1 cellular context compared by ENCODE assay signal in the genomic region with DNA sequence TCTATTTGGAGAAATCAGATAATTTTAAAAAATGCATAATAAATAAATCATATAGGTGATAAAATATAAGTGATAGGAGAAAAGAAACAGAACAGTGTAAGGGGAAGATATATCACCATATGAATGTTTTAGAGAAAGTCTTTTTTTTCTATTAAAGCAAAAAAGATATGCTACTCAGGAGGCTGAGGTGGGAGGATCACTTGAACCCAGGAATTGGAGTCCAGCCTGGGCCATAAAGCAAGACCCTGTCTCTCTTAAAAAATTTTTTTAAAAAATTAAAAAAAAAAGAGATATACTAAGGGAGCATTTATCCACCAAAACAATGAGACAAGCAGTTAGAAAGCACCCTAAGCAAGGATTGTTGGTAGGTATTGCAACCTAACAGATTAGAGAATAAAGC.
TF ChIP-seq lines count a peak whose summit lies in the region.

No MANE protein-coding gene starts in this region.

TF ChIP-seq in GM23338, 12 proteins besides CTCF, POLR2A, EP300 and RAD21 (continued from another document):
- TF ChIP-seq, protein P1, sequence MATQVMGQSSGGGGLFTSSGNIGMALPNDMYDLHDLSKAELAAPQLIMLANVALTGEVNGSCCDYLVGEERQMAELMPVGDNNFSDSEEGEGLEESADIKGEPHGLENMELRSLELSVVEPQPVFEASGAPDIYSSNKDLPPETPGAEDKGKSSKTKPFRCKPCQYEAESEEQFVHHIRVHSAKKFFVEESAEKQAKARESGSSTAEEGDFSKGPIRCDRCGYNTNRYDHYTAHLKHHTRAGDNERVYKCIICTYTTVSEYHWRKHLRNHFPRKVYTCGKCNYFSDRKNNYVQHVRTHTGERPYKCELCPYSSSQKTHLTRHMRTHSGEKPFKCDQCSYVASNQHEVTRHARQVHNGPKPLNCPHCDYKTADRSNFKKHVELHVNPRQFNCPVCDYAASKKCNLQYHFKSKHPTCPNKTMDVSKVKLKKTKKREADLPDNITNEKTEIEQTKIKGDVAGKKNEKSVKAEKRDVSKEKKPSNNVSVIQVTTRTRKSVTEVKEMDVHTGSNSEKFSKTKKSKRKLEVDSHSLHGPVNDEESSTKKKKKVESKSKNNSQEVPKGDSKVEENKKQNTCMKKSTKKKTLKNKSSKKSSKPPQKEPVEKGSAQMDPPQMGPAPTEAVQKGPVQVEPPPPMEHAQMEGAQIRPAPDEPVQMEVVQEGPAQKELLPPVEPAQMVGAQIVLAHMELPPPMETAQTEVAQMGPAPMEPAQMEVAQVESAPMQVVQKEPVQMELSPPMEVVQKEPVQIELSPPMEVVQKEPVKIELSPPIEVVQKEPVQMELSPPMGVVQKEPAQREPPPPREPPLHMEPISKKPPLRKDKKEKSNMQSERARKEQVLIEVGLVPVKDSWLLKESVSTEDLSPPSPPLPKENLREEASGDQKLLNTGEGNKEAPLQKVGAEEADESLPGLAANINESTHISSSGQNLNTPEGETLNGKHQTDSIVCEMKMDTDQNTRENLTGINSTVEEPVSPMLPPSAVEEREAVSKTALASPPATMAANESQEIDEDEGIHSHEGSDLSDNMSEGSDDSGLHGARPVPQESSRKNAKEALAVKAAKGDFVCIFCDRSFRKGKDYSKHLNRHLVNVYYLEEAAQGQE (IDR thresholded peaks at IDR 0.05; ENCODE audit: unreplicated experiment), result no peak
- no peak for TF ChIP-seq ZNF114 (CRISPR knock-in tag; IDR thresholded peaks at IDR 0.05)
- no peak for TF ChIP-seq CREB1 (CRISPR knock-in tag; IDR thresholded peaks at IDR 0.05; ENCODE audit: low read depth)
- TF ChIP-seq, protein P2, sequence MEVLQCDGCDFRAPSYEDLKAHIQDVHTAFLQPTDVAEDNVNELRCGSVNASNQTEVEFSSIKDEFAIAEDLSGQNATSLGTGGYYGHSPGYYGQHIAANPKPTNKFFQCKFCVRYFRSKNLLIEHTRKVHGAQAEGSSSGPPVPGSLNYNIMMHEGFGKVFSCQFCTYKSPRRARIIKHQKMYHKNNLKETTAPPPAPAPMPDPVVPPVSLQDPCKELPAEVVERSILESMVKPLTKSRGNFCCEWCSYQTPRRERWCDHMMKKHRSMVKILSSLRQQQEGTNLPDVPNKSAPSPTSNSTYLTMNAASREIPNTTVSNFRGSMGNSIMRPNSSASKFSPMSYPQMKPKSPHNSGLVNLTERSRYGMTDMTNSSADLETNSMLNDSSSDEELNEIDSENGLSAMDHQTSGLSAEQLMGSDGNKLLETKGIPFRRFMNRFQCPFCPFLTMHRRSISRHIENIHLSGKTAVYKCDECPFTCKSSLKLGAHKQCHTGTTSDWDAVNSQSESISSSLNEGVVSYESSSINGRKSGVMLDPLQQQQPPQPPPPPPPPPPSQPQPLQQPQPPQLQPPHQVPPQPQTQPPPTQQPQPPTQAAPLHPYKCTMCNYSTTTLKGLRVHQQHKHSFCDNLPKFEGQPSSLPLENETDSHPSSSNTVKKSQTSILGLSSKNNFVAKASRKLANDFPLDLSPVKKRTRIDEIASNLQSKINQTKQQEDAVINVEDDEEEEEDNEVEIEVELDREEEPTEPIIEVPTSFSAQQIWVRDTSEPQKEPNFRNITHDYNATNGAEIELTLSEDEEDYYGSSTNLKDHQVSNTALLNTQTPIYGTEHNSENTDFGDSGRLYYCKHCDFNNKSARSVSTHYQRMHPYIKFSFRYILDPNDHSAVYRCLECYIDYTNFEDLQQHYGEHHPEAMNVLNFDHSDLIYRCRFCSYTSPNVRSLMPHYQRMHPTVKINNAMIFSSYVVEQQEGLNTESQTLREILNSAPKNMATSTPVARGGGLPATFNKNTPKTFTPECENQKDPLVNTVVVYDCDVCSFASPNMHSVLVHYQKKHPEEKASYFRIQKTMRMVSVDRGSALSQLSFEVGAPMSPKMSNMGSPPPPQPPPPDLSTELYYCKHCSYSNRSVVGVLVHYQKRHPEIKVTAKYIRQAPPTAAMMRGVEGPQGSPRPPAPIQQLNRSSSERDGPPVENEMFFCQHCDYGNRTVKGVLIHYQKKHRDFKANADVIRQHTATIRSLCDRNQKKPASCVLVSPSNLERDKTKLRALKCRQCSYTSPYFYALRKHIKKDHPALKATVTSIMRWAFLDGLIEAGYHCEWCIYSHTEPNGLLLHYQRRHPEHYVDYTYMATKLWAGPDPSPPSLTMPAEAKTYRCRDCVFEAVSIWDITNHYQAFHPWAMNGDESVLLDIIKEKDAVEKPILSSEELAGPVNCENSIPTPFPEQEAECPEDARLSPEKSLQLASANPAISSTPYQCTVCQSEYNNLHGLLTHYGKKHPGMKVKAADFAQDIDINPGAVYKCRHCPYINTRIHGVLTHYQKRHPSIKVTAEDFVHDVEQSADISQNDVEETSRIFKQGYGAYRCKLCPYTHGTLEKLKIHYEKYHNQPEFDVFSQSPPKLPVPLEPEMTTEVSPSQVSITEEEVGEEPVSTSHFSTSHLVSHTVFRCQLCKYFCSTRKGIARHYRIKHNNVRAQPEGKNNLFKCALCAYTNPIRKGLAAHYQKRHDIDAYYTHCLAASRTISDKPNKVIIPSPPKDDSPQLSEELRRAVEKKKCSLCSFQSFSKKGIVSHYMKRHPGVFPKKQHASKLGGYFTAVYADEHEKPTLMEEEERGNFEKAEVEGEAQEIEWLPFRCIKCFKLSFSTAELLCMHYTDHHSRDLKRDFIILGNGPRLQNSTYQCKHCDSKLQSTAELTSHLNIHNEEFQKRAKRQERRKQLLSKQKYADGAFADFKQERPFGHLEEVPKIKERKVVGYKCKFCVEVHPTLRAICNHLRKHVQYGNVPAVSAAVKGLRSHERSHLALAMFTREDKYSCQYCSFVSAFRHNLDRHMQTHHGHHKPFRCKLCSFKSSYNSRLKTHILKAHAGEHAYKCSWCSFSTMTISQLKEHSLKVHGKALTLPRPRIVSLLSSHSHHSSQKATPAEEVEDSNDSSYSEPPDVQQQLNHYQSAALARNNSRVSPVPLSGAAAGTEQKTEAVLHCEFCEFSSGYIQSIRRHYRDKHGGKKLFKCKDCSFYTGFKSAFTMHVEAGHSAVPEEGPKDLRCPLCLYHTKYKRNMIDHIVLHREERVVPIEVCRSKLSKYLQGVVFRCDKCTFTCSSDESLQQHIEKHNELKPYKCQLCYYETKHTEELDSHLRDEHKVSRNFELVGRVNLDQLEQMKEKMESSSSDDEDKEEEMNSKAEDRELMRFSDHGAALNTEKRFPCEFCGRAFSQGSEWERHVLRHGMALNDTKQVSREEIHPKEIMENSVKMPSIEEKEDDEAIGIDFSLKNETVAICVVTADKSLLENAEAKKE (CRISPR knock-in tag; IDR thresholded peaks at IDR 0.05), result no peak
